In the genomic region with DNA sequence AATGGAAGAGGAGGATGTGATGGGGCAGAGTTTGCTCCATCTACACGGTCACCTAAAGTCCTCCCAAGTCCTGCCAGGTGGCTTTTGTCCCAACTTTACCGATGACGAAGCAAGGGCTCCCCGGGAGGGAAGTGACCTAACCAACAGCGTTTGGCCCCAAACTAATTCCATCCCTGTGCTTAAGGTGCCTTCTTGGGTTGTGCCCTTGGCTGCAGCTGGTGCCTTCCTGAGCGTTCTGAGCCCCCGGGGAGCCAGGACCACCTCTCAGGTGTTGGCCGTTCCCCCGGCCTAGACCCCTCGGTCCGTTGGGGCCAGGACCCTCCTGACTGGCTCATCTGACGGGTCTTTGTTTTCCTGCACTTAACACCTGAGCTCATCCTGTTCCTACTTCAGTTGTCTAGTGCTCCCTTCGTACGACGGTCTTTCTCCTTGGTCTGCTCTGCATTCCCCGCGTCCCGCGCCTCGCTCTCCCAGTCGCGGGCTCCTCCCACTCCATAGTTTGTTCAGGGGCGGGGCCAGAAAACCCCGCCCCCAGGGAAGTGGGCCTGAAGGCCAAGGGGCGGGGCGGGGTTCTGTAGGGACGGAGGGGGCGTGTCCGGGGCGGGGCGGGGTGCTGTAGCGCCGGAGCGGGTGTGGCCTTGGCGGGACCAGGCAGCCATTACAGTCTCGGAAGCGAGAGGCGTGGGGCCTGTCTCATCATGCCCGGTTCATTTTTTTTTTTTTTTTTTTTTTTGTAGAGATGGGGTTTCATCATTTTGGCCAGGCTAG, we compare ENCODE assay signal across 1 cellular context.
TF ChIP-seq lines count a peak whose summit lies in the region.

No MANE protein-coding gene starts in this region.

TF ChIP-seq in GM23338, 12 proteins besides CTCF, POLR2A, EP300 and RAD21 (continued from another document):
- TF ChIP-seq, protein P1, sequence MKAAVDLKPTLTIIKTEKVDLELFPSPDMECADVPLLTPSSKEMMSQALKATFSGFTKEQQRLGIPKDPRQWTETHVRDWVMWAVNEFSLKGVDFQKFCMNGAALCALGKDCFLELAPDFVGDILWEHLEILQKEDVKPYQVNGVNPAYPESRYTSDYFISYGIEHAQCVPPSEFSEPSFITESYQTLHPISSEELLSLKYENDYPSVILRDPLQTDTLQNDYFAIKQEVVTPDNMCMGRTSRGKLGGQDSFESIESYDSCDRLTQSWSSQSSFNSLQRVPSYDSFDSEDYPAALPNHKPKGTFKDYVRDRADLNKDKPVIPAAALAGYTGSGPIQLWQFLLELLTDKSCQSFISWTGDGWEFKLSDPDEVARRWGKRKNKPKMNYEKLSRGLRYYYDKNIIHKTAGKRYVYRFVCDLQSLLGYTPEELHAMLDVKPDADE (IDR thresholded peaks at IDR 0.05) = peak; percentile 43; the same call in 1 of the 2 replicates
- TF ChIP-seq JUNB (IDR thresholded peaks at IDR 0.05; ENCODE audit: unreplicated experiment) = no peak
- no peak for TF ChIP-seq EZH2phosphoT487 (IDR thresholded peaks at IDR 0.05; ENCODE audit: unreplicated experiment)
- TF ChIP-seq, protein P2, sequence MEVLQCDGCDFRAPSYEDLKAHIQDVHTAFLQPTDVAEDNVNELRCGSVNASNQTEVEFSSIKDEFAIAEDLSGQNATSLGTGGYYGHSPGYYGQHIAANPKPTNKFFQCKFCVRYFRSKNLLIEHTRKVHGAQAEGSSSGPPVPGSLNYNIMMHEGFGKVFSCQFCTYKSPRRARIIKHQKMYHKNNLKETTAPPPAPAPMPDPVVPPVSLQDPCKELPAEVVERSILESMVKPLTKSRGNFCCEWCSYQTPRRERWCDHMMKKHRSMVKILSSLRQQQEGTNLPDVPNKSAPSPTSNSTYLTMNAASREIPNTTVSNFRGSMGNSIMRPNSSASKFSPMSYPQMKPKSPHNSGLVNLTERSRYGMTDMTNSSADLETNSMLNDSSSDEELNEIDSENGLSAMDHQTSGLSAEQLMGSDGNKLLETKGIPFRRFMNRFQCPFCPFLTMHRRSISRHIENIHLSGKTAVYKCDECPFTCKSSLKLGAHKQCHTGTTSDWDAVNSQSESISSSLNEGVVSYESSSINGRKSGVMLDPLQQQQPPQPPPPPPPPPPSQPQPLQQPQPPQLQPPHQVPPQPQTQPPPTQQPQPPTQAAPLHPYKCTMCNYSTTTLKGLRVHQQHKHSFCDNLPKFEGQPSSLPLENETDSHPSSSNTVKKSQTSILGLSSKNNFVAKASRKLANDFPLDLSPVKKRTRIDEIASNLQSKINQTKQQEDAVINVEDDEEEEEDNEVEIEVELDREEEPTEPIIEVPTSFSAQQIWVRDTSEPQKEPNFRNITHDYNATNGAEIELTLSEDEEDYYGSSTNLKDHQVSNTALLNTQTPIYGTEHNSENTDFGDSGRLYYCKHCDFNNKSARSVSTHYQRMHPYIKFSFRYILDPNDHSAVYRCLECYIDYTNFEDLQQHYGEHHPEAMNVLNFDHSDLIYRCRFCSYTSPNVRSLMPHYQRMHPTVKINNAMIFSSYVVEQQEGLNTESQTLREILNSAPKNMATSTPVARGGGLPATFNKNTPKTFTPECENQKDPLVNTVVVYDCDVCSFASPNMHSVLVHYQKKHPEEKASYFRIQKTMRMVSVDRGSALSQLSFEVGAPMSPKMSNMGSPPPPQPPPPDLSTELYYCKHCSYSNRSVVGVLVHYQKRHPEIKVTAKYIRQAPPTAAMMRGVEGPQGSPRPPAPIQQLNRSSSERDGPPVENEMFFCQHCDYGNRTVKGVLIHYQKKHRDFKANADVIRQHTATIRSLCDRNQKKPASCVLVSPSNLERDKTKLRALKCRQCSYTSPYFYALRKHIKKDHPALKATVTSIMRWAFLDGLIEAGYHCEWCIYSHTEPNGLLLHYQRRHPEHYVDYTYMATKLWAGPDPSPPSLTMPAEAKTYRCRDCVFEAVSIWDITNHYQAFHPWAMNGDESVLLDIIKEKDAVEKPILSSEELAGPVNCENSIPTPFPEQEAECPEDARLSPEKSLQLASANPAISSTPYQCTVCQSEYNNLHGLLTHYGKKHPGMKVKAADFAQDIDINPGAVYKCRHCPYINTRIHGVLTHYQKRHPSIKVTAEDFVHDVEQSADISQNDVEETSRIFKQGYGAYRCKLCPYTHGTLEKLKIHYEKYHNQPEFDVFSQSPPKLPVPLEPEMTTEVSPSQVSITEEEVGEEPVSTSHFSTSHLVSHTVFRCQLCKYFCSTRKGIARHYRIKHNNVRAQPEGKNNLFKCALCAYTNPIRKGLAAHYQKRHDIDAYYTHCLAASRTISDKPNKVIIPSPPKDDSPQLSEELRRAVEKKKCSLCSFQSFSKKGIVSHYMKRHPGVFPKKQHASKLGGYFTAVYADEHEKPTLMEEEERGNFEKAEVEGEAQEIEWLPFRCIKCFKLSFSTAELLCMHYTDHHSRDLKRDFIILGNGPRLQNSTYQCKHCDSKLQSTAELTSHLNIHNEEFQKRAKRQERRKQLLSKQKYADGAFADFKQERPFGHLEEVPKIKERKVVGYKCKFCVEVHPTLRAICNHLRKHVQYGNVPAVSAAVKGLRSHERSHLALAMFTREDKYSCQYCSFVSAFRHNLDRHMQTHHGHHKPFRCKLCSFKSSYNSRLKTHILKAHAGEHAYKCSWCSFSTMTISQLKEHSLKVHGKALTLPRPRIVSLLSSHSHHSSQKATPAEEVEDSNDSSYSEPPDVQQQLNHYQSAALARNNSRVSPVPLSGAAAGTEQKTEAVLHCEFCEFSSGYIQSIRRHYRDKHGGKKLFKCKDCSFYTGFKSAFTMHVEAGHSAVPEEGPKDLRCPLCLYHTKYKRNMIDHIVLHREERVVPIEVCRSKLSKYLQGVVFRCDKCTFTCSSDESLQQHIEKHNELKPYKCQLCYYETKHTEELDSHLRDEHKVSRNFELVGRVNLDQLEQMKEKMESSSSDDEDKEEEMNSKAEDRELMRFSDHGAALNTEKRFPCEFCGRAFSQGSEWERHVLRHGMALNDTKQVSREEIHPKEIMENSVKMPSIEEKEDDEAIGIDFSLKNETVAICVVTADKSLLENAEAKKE (CRISPR knock-in tag; IDR thresholded peaks at IDR 0.05) = no peak
- TF ChIP-seq STAT1 (IDR thresholded peaks at IDR 0.05; ENCODE audit: unreplicated experiment) = no peak
- TF ChIP-seq POLR2AphosphoS5 (IDR thresholded peaks at IDR 0.05; ENCODE audit: low read depth) = peak; percentile 97
